In genomic region chr11:3227568-3228444, GRCh38 we compare ENCODE assay signal across 25 cellular contexts. TPM values are rescaled to one million over a fixed set of nuclear protein-coding genes. Genes with fewer than 3 reads are reported as not detected.
A peak's percentile ranks its signal among the peaks of the same experiment; 100 is the strongest.
DNase-seq lines count a peak whose midpoint lies in the region; ATAC-seq, FAIRE-seq and TF ChIP-seq lines count a peak whose summit lies in the region.
"Had no signal": no experiment of that assay in that cellular context is flagged by ENCODE, and none has a peak within 500 bp of the region (broad histone marks: within the 10 kb centered on the region; RNA-seq: fewer than 3 reads in every experiment).

No MANE protein-coding gene starts in this region.

- H3K27ac ChIP-seq in K562 (ENCODE audit: extremely low read depth, low read depth, low read length) = no peak overlapping the region
- H3K27ac ChIP-seq: adrenal gland, C4-2B, epithelial cell of prostate, gastrocnemius medialis, uterus had no signal

- TF ChIP-seq CTCF in K562 (IDR thresholded peaks at IDR 0.05 in 2 of 3, conservative IDR thresholded peaks at IDR 0.05 in 1 of 3; ENCODE audit: insufficient read depth in 2 of 3, low read depth in 1 of 3, low read length in 3 of 3) = no peak

- H3K4me2 ChIP-seq in K562 (ENCODE audit: insufficient read depth, low read length) = no peak overlapping the region

- H3K4me3 ChIP-seq in K562 = no peak overlapping the region
- H3K4me3 ChIP-seq: adrenal gland, gastrocnemius medialis, uterus had no signal

- 69% methylated on average over 33 of the region's 46 CpGs for WGBS in K562 (ENCODE audit: insufficient coverage, low coverage, missing lambda C conversion rate)

- H3K36me3 Mint-ChIP-seq in activated CD4-positive, alpha-beta T cell treated with anti-CD3 and anti-CD28 coated beads, Interleukin-2, amount 10 ng/mL, durations not matched to agents 24 days and 14 days (ENCODE audit: low read depth) = no peaks in the 10 kb centered on the region

- intact Hi-C loops in activated CD4-positive, alpha-beta T cell treated with anti-CD3 and anti-CD28 coated beads, Interleukin-2, amount 10 ng/mL, durations not matched to agents 24 days and 14 days (cut with micrococcal nuclease) = no loop called here
- intact Hi-C loops in K562 (cut with micrococcal nuclease) (no loop called here), posterior vena cava (cut with DNase I) (loop anchor here in 1 of 2 donors (10.0 kb wide), 1 partner anchor 183 kb away; no protein-coding TSS in a partner anchor)

- TF ChIP-seq EP300 in K562 (IDR thresholded peaks at IDR 0.05; ENCODE audit: low read length) = no peak

- no peak overlapping the region for H3K9ac ChIP-seq in K562 (ENCODE audit: insufficient read depth in 1 of 2, low read depth in 2 of 2, low read length in 2 of 2)

- no TSS peak for BruUV-seq in K562 (replicated peaks; lab: Mats Ljungman, UMichigan)

- no peak overlapping the region for H3K27ac Mint-ChIP-seq in activated CD4-positive, alpha-beta T cell treated with anti-CD3 and anti-CD28 coated beads, Interleukin-2, amount 10 ng/mL, durations not matched to agents 24 days and 14 days
- H3K27ac Mint-ChIP-seq: activated CD4-positive, alpha-beta T cell treated with anti-CD3 and anti-CD28 coated beads for 36 hours had no signal

- H4K20me1 ChIP-seq in K562 (replicated peaks; ENCODE audit: control insufficient read depth, insufficient read depth, low read length) = no peaks in the 10 kb centered on the region

- H3K79me2 ChIP-seq in K562 (ENCODE audit: control insufficient read depth, insufficient read depth, low read length) = no peaks in the 10 kb centered on the region

- no peaks in the 10 kb centered on the region for H3K36me3 ChIP-seq in K562 (ENCODE audit: control insufficient read depth, insufficient read depth, low read length)
- H3K36me3 ChIP-seq: adrenal gland, gastrocnemius medialis, uterus had no signal

- ATAC-seq in K562 = no peak
- ATAC-seq in HG03354 (IDR thresholded peaks at IDR 0.05; ENCODE audit: poor library complexity, severe bottlenecking, unreplicated experiment) = no peak
- ATAC-seq: activated CD4-positive, alpha-beta T cell treated with anti-CD3 and anti-CD28 coated beads for 36 hours; gastrocnemius medialis; PC-3 had no signal

- no peak for TF ChIP-seq RAD21 in K562 (CRISPR knock-in tag; conservative IDR thresholded peaks at IDR 0.05 in 1 of 2, IDR thresholded peaks at IDR 0.05 in 1 of 2)

- no peaks in the 10 kb centered on the region for H3K27me3 ChIP-seq in K562 (ENCODE audit: control insufficient read depth in 2 of 2, insufficient read depth in 2 of 2, low read length in 2 of 2)
- H3K27me3 ChIP-seq: uterus had no signal

- H3K4me1 Mint-ChIP-seq in activated CD4-positive, alpha-beta T cell treated with anti-CD3 and anti-CD28 coated beads, Interleukin-2, amount 10 ng/mL, durations not matched to agents 24 days and 14 days = peaks cover 2% of the 10 kb centered on the region

- H3K4me1 ChIP-seq in K562 (replicated peaks in 1 of 2; ENCODE audit: control insufficient read depth in 2 of 2, insufficient read depth in 2 of 2, low read length in 2 of 2) = peaks cover 23 to 90% of the 10 kb centered on the region in 2 experiments
- H3K4me1 ChIP-seq: adrenal gland, gastrocnemius medialis, uterus had no signal

- no peak for TF ChIP-seq POLR2A in K562 (conservative IDR thresholded peaks at IDR 0.05)

- peaks cover 4% of the 10 kb centered on the region for H3K9me1 ChIP-seq in K562 (ENCODE audit: control insufficient read depth, insufficient read depth, low read length)

- no peak overlapping the region for H3K4me3 Mint-ChIP-seq in activated CD4-positive, alpha-beta T cell treated with anti-CD3 and anti-CD28 coated beads, Interleukin-2, amount 10 ng/mL, durations not matched to agents 24 days and 14 days
- H3K4me3 Mint-ChIP-seq: activated CD4-positive, alpha-beta T cell treated with anti-CD3 and anti-CD28 coated beads for 36 hours had no signal

- DNase-seq in activated CD4-positive, alpha-beta T cell treated with anti-CD3 and anti-CD28 coated beads, Interleukin-2, amount 10 ng/mL, durations not matched to agents 24 days and 14 days = peak; percentile 27
- DNase-seq in activated CD4-positive, alpha-beta T cell treated with anti-CD3 and anti-CD28 coated beads, Interleukin-2, amount 50 U/mL, for 1 hour = no peak
- DNase-seq in MV-4-11 (lab: John Stamatoyannopoulos, UW) = peak; percentile 78
- no peak for DNase-seq in K562 (ENCODE audit: extremely low read depth in 1 of 4, low spot score in 3 of 4)
- DNase-seq in posterior vena cava (ENCODE audit: low spot score) = peak; percentile 79
- DNase-seq in activated CD4-positive, CD25-positive, alpha-beta regulatory T cell treated with anti-CD3 and anti-CD28 coated beads, Interleukin-2, amount 50 U/mL, for 72 hours = no peak
- no peak for DNase-seq in GDM1 (lab: John Stamatoyannopoulos, UW)
- DNase-seq: activated CD4-positive, alpha-beta T cell treated with anti-CD3 and anti-CD28 coated beads for 36 hours; activated effector memory CD4-positive, alpha-beta T cell treated with anti-CD3 and anti-CD28 coated beads, Interleukin-2, amount 50 U/mL, for 16 hours; DMS 273 treated with DMSO at 0.1 percent for 48 hours; gastrocnemius medialis; NCI-H1417; PC-3; stimulated activated CD4-positive, alpha-beta T cell treated with anti-CD3 and anti-CD28 coated beads, Interleukin-12 subunit alpha, Interleukin-12 subunit beta, amount 100 ng/mL, for 4 hours; T-helper 9 cell had no signal

- FAIRE-seq in K562 (lab: Jason Lieb, UNC) = no peak
- FAIRE-seq: A204.1 had no signal

- H3K27me3 Mint-ChIP-seq in activated CD4-positive, alpha-beta T cell treated with anti-CD3 and anti-CD28 coated beads, Interleukin-2, amount 10 ng/mL, durations not matched to agents 24 days and 14 days = peaks cover 2% of the 10 kb centered on the region
- H3K27me3 Mint-ChIP-seq: activated CD4-positive, alpha-beta T cell treated with anti-CD3 and anti-CD28 coated beads for 36 hours had no signal

- CTCF ChIA-PET in K562 (lab: Yijun Ruan, JAX; ENCODE audit: low intra/inter-chr PET ratio) = no interaction called here

- no peaks in the 10 kb centered on the region for H3K9me3 ChIP-seq in K562 (replicated peaks; ENCODE audit: control insufficient read depth, insufficient read depth, low read depth, low read length)
- H3K9me3 ChIP-seq: adrenal gland, gastrocnemius medialis, uterus had no signal

- POLR2A ChIA-PET in K562 (lab: Yijun Ruan, JAX) = interaction anchor here (0.6 to 1.4 kb wide), 2 partner anchors 10 to 1624 kb away, joined by 3 read pairs; no protein-coding TSS in a partner anchor

- in situ Hi-C loops in K562 (cut with MboI) = no loop called here

- H2AFZ ChIP-seq in K562 (ENCODE audit: low read depth, low read length) = no peak overlapping the region

- H3K9me3 Mint-ChIP-seq in activated CD4-positive, alpha-beta T cell treated with anti-CD3 and anti-CD28 coated beads, Interleukin-2, amount 10 ng/mL, durations not matched to agents 24 days and 14 days = no peaks in the 10 kb centered on the region

TF ChIP-seq in K562, 482 proteins besides CTCF, POLR2A, EP300 and RAD21 (continues in another document):
- 0 out of 2 replicates have a peak, but pooled peaks have one; percentile 30 for TF ChIP-seq HNRNPL (IDR thresholded peaks at IDR 0.05; ENCODE audit: low read depth, low read length)
- TF ChIP-seq ZC3H4 (CRISPR knock-in tag; IDR thresholded peaks at IDR 0.05; ENCODE audit: borderline replicate concordance) = no peak

RNA-seq across cellular contexts. Expression of gene MRGPRE, which starts 4.4 kb away (rescaled TPM):
- total RNA-seq in activated CD4-positive, alpha-beta T cell treated with anti-CD3 and anti-CD28 coated beads, Interleukin-2, amount 10 ng/mL, durations not matched to agents 24 days and 14 days = not detected in 2 replicates
- not detected in 2 replicates for total RNA-seq in K562 (2011; cell fraction: chromatin; rRNA removed; ENCODE audit: low replicate concordance)
- total RNA-seq in K562 (2011; cell fraction: nucleolus; rRNA removed) = not detected in 2 replicates
- total RNA-seq in K562 (2011; cell fraction: nucleoplasm; rRNA removed) = not detected in 2 replicates
- total RNA-seq in K562 (2014; rRNA removed) (not detected in 2 replicates), K562 (2014; rRNA removed; fragmentation: Illumina TruSeq; extraction: Trizol) (not detected in 2 replicates), K562 (2015; rRNA removed; fragmentation: Illumina TruSeq; extraction: Trizol) (not detected in 2 replicates), K562 (2021) (not detected in 2 replicates), posterior vena cava (under 1 TPM in 1 of 2 donors, not detected in 1; 0.62 TPM)
- polyA plus RNA-seq in K562 (2011; rRNA removed) (not detected in 2 replicates), K562 (2014; fragmentation: Illumina TruSeq; extraction: Trizol) (not detected in 2 replicates), K562 (2014; fragmentation: Nextera tagmentation; extraction: Ambion mirVana) (not detected), K562 (2014; rRNA removed) (not detected in 2 replicates)
- polyA plus RNA-seq in K562 (2011; cell fraction: cytosol; rRNA removed) = 0.09 TPM in 1 of 2 replicates, not detected in the other
- not detected in 2 replicates for polyA plus RNA-seq in K562 (2011; cell fraction: nucleus; rRNA removed)
- not detected in 2 replicates for polyA plus RNA-seq in K562 (2012)
- polyA minus RNA-seq in K562 (2011; rRNA and poly(A)+ RNA removed) = not detected in 2 replicates
- polyA minus RNA-seq in K562 (2011; cell fraction: cytosol; rRNA and poly(A)+ RNA removed) = not detected in 2 replicates
- polyA minus RNA-seq in K562 (2011; cell fraction: nucleus; rRNA and poly(A)+ RNA removed) = not detected in 2 replicates
- total RNA-seq: activated CD4-positive, alpha-beta T cell treated with anti-CD3 and anti-CD28 coated beads for 36 hours; adrenal gland; dermis microvascular lymphatic vessel endothelial cell; gastrocnemius medialis; PC-3; subcutaneous adipose tissue had no signal
- polyA plus RNA-seq: adrenal gland had no signal

RNA-seq across cellular contexts. Expression of gene MRGPRG, which starts 9.2 kb away (rescaled TPM):
- total RNA-seq in activated CD4-positive, alpha-beta T cell treated with anti-CD3 and anti-CD28 coated beads, Interleukin-2, amount 10 ng/mL, durations not matched to agents 24 days and 14 days = not detected in 2 replicates
- not detected in 2 replicates for total RNA-seq in K562 (2011; cell fraction: chromatin; rRNA removed; ENCODE audit: low replicate concordance)
- total RNA-seq in K562 (2011; cell fraction: nucleolus; rRNA removed) = not detected in 2 replicates
- not detected in 2 replicates for total RNA-seq in K562 (2011; cell fraction: nucleoplasm; rRNA removed)
- total RNA-seq in K562 (2014; rRNA removed) (not detected in 2 replicates), K562 (2014; rRNA removed; fragmentation: Illumina TruSeq; extraction: Trizol) (not detected in 2 replicates), K562 (2015; rRNA removed; fragmentation: Illumina TruSeq; extraction: Trizol) (not detected in 2 replicates), K562 (2021) (not detected in 2 replicates), posterior vena cava (not detected)
- polyA plus RNA-seq in K562 (2011; rRNA removed) (not detected in 2 replicates), K562 (2014; fragmentation: Illumina TruSeq; extraction: Trizol) (not detected in 2 replicates), K562 (2014; fragmentation: Nextera tagmentation; extraction: Ambion mirVana) (not detected), K562 (2014; rRNA removed) (not detected in 2 replicates)
- polyA plus RNA-seq in K562 (2011; cell fraction: cytosol; rRNA removed) = not detected in 2 replicates
- polyA plus RNA-seq in K562 (2011; cell fraction: nucleus; rRNA removed) = not detected in 2 replicates
- polyA plus RNA-seq in K562 (2012) = not detected in 2 replicates
- not detected in 2 replicates for polyA minus RNA-seq in K562 (2011; rRNA and poly(A)+ RNA removed)
- not detected in 2 replicates for polyA minus RNA-seq in K562 (2011; cell fraction: cytosol; rRNA and poly(A)+ RNA removed)
- polyA minus RNA-seq in K562 (2011; cell fraction: nucleus; rRNA and poly(A)+ RNA removed) = not detected in 2 replicates
- total RNA-seq: activated CD4-positive, alpha-beta T cell treated with anti-CD3 and anti-CD28 coated beads for 36 hours; adrenal gland; cardiac septum; dermis microvascular lymphatic vessel endothelial cell; gastrocnemius medialis; PC-3; subcutaneous adipose tissue; uterus had no signal
- polyA plus RNA-seq: adrenal gland, neural cell had no signal

Comparison
In these comparisons a context has a peak if more than half of its experiments do, and no peak if none do; other contexts are left out.
1. DNase-seq: peak in activated CD4-positive, alpha-beta T cell treated with anti-CD3 and anti-CD28 coated beads, Interleukin-2, amount 10 ng/mL, durations not matched to agents 24 days and 14 days (single experiment), MV-4-11 (single experiment) and posterior vena cava (single experiment); none in activated CD4-positive, alpha-beta T cell treated with anti-CD3 and anti-CD28 coated beads, Interleukin-2, amount 50 U/mL, for 1 hour (single experiment), K562 (0 of 4), activated CD4-positive, CD25-positive, alpha-beta regulatory T cell treated with anti-CD3 and anti-CD28 coated beads, Interleukin-2, amount 50 U/mL, for 72 hours (single experiment) and GDM1 (single experiment).